Comparison of ENCODE assay signal across 8 cellular contexts in genomic region chr3:123328851-123329635, GRCh38.
DNase-seq lines count a peak whose midpoint lies in the region; ATAC-seq, FAIRE-seq and TF ChIP-seq lines count a peak whose summit lies in the region.

No MANE protein-coding gene starts in this region.

- 10 to 11% methylated on average over 13 of the region's 13 CpGs for WGBS in heart right ventricle, 2 donors
- 10 to 13% methylated on average over 13 of the region's 13 CpGs for WGBS in aorta, 2 donors

- H3K9me3 ChIP-seq in heart right ventricle (no peaks in the 10 kb centered on the region), aorta (ENCODE audit: control insufficient read depth, low read length) (no peaks in the 10 kb centered on the region)

- DNase-seq in AG20443 (ENCODE audit: low spot score) (peak; percentile 89), GM19239 (ENCODE audit: insufficient read length, low spot score) (peak; percentile 78), NCI-H1092 treated with DMSO at 0.1 percent for 48 hours (lab: John Stamatoyannopoulos, UW) (peak; percentile 50), T-helper 1 cell (peak; percentile 31 to 61 (median 54)), heart right ventricle (peak; percentile 80 to 84), renal cortical epithelial cell (ENCODE audit: low read depth) (peak; percentile 21), aorta (peak; percentile 83 to 94)
- peak; percentile 80 for DNase-seq in activated naive CD8-positive, alpha-beta T cell treated with anti-CD3 and anti-CD28 coated beads, Interleukin-2, amount 50 U/mL, for 24 hours

- H3K36me3 Mint-ChIP-seq in activated naive CD8-positive, alpha-beta T cell treated with anti-CD3 and anti-CD28 coated beads, Interleukin-2, amount 50 U/mL, for 24 hours (ENCODE audit: low read depth): no peaks in the 10 kb centered on the region

- peak; percentile 60 for ATAC-seq in activated naive CD8-positive, alpha-beta T cell treated with anti-CD3 and anti-CD28 coated beads, Interleukin-2, amount 50 U/mL, for 24 hours
- ATAC-seq in heart right ventricle (peak; percentile 39 to 66 (median 58)), aorta (ENCODE audit: low FRiP score) (peak; percentile 79)

- H3K4me3 Mint-ChIP-seq in activated naive CD8-positive, alpha-beta T cell treated with anti-CD3 and anti-CD28 coated beads, Interleukin-2, amount 50 U/mL, for 24 hours: no peak overlapping the region

- peaks cover 6% of the 10 kb centered on the region for H3K27me3 Mint-ChIP-seq in activated naive CD8-positive, alpha-beta T cell treated with anti-CD3 and anti-CD28 coated beads, Interleukin-2, amount 50 U/mL, for 24 hours

- peak; percentile 87 to 97 (median 93) for TF ChIP-seq CTCF in heart right ventricle (IDR thresholded peaks at IDR 0.05)

- no peak overlapping the region for H3K27ac Mint-ChIP-seq in activated naive CD8-positive, alpha-beta T cell treated with anti-CD3 and anti-CD28 coated beads, Interleukin-2, amount 50 U/mL, for 24 hours

- no peak overlapping the region for H3K4me3 ChIP-seq in heart right ventricle
- no peak overlapping the region for H3K4me3 ChIP-seq in aorta (ENCODE audit: low read length in 2 of 2)

- no peaks in the 10 kb centered on the region for H3K9me3 Mint-ChIP-seq in activated naive CD8-positive, alpha-beta T cell treated with anti-CD3 and anti-CD28 coated beads, Interleukin-2, amount 50 U/mL, for 24 hours

- peaks cover 15 to 91% (median 52%) of the 10 kb centered on the region in 9 donors for H3K4me1 ChIP-seq in heart right ventricle
- no peaks in the 10 kb centered on the region for H3K4me1 ChIP-seq in aorta (ENCODE audit: control insufficient read depth in 1 of 2, insufficient read depth in 2 of 2, low read length in 2 of 2)

- peaks cover 0 to 27% (median 0%) of the 10 kb centered on the region in 9 donors for H3K36me3 ChIP-seq in heart right ventricle
- no peaks in the 10 kb centered on the region for H3K36me3 ChIP-seq in aorta (ENCODE audit: control insufficient read depth in 1 of 2, insufficient read depth in 2 of 2, low read length in 1 of 2)

- intact Hi-C loops in heart right ventricle (cut with DNase I) (loop anchor here (1.0 to 5.0 kb wide), 6 partner anchors 118 to 230 kb away; partner anchors contain the start of gene ADCY5 (in 1 of the 10)), aorta (cut with DNase I) (loop anchor here (1.0 to 2.0 kb wide), 3 partner anchors 160 to 230 kb away; no protein-coding TSS in a partner anchor)

- FAIRE-seq in GM19239 (lab: Jason Lieb, UNC): no peak

- no peaks in the 10 kb centered on the region for H3K27me3 ChIP-seq in heart right ventricle
- no peaks in the 10 kb centered on the region for H3K27me3 ChIP-seq in aorta (ENCODE audit: control insufficient read depth in 1 of 2, insufficient read depth in 2 of 2, low read length in 1 of 2)

- H3K27ac ChIP-seq in heart right ventricle: peak overlapping the region in 8 of 10 donors; percentile 72 to 96 (median 92)
- peak overlapping the region in 1 of 2 donors; percentile 95 for H3K27ac ChIP-seq in aorta (ENCODE audit: low read depth in 1 of 2, low read length in 2 of 2)

- H3K4me1 Mint-ChIP-seq in activated naive CD8-positive, alpha-beta T cell treated with anti-CD3 and anti-CD28 coated beads, Interleukin-2, amount 50 U/mL, for 24 hours: no peaks in the 10 kb centered on the region

Comparison
In these comparisons a context has a peak if more than half of its experiments do, and no peak if none do; other contexts are left out.
1. DNase-seq: peak in every context shown above with its lines; median percentile 89 in AG20443; 88 in aorta; 82 in heart right ventricle; 80 in activated naive CD8-positive, alpha-beta T cell treated with anti-CD3 and anti-CD28 coated beads, Interleukin-2, amount 50 U/mL, for 24 hours; 78 in GM19239; 54 in T-helper 1 cell; 50 in NCI-H1092 treated with DMSO at 0.1 percent for 48 hours; 21 in renal cortical epithelial cell.